1 cellular context compared by ENCODE assay signal in genomic region chr16:15961060-15961511, GRCh38.
TF ChIP-seq lines count a peak whose summit lies in the region.

No MANE protein-coding gene starts in this region.

TF ChIP-seq in IMR-90, 13 proteins besides CTCF, POLR2A, EP300 and RAD21 (continued from another document):
- TF ChIP-seq USF2 (IDR thresholded peaks at IDR 0.05; ENCODE audit: low read depth, low read length) (no peak), RCOR1 (IDR thresholded peaks at IDR 0.05; ENCODE audit: insufficient replicate concordance, low read length) (no peak), CEBPB (IDR thresholded peaks at IDR 0.05; ENCODE audit: low read depth, low read length) (no peak), SMC3 (IDR thresholded peaks at IDR 0.05; ENCODE audit: low read depth, low read length) (no peak), FOS (IDR thresholded peaks at IDR 0.05; ENCODE audit: low read depth, low read length) (no peak), CHD1 (IDR thresholded peaks at IDR 0.05; ENCODE audit: low read depth, low read length) (no peak), MAFK (IDR thresholded peaks at IDR 0.05; ENCODE audit: low read depth, low read length) (no peak), NFE2L2 (IDR thresholded peaks at IDR 0.05; ENCODE audit: low read depth, low read length) (no peak), BHLHE40 (IDR thresholded peaks at IDR 0.05; ENCODE audit: low read depth, low read length) (no peak)
